Comparison of ENCODE assay signal across 28 cellular contexts in the genomic region with DNA sequence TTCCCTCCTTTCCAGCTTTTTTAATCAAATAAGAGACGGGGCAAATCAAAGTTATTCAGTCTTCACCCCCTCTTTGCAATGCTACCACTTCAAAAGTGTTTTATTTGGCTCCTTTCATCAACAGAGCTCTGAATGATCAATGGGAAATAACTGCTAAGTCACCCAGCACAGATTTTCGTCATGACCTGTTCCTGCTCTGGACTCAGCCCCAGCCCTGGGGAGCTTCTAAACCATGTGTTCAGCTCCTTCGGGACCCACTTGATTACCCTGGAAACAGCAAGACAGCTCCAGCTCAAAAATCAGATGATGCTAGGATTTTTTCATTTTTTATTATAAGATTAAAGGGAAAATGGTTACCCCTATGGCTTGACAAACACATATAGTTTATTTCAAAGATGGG.
DNase-seq lines count a peak whose midpoint lies in the region; ATAC-seq, FAIRE-seq and TF ChIP-seq lines count a peak whose summit lies in the region.
"Had no signal": no experiment of that assay in that cellular context is flagged by ENCODE, and none has a peak within 500 bp of the region (broad histone marks: within the 10 kb centered on the region; RNA-seq: fewer than 3 reads in every experiment).

No MANE protein-coding gene starts in this region.

- no peak for FAIRE-seq in astrocyte (lab: Jason Lieb, UNC)
- FAIRE-seq: GM12892, H1 had no signal

- H3K9ac ChIP-seq in astrocyte (ENCODE audit: low read length) = no peak overlapping the region
- H3K9ac ChIP-seq: KMS-11 had no signal

- no peak overlapping the region for H3K4me3 Mint-ChIP-seq in astrocyte (ENCODE audit: unreplicated experiment)
- H3K4me3 Mint-ChIP-seq: CD4-positive, CD25-positive, alpha-beta regulatory T cell had no signal

- H3K4me1 Mint-ChIP-seq in astrocyte (ENCODE audit: low read depth, unreplicated experiment) = no peaks in the 10 kb centered on the region

- TF ChIP-seq CTCF in right atrium auricular region (IDR thresholded peaks at IDR 0.05) (no peak), astrocyte (IDR thresholded peaks at IDR 0.05; ENCODE audit: insufficient read depth, low read depth, low read length) (no peak), fibroblast of the aortic adventitia (IDR thresholded peaks at IDR 0.05; ENCODE audit: insufficient read depth, low read length) (no peak), spleen (IDR thresholded peaks at IDR 0.05 in 8 of 11, conservative IDR thresholded peaks at IDR 0.05 in 3 of 11) (no peak)

- no peak for TF ChIP-seq POLR2A in spleen (IDR thresholded peaks at IDR 0.05)

- no peak overlapping the region for H3K4me3 ChIP-seq in right atrium auricular region
- H3K4me3 ChIP-seq in astrocyte (ENCODE audit: insufficient read depth, low read depth, low read length) = no peak overlapping the region
- no peak overlapping the region for H3K4me3 ChIP-seq in fibroblast of the aortic adventitia (ENCODE audit: low read depth, low read length)
- no peak overlapping the region for H3K4me3 ChIP-seq in skeletal muscle cell (ENCODE audit: low read depth, low read length)
- H3K4me3 ChIP-seq in spleen = no peak overlapping the region
- H3K4me3 ChIP-seq: SJSA1 had no signal

- H3K4me1 ChIP-seq in right atrium auricular region (no peaks in the 10 kb centered on the region), astrocyte (ENCODE audit: insufficient read depth, low read length) (no peaks in the 10 kb centered on the region), spleen (no peaks in the 10 kb centered on the region)
- H3K4me1 ChIP-seq: BE2C, SJSA1 had no signal

- no peaks in the 10 kb centered on the region for H3K79me2 ChIP-seq in astrocyte (ENCODE audit: insufficient read depth, low read length)

- H2AFZ ChIP-seq in astrocyte (ENCODE audit: low read depth, low read length) = no peak overlapping the region

- no peaks in the 10 kb centered on the region for H4K20me1 ChIP-seq in astrocyte (ENCODE audit: insufficient read depth, low read length)

- H3K27ac ChIP-seq in right atrium auricular region = no peak overlapping the region
- no peak overlapping the region for H3K27ac ChIP-seq in astrocyte (ENCODE audit: low read depth, low read length)
- no peak overlapping the region for H3K27ac ChIP-seq in spleen
- H3K27ac ChIP-seq: HL-60, KMS-11, SJSA1 had no signal

- no peaks in the 10 kb centered on the region for H3K36me3 Mint-ChIP-seq in astrocyte (ENCODE audit: low read depth, unreplicated experiment)
- H3K36me3 Mint-ChIP-seq: CD4-positive, CD25-positive, alpha-beta regulatory T cell had no signal

- no peaks in the 10 kb centered on the region for H3K27me3 Mint-ChIP-seq in astrocyte (ENCODE audit: low read depth, unreplicated experiment)
- H3K27me3 Mint-ChIP-seq: CD4-positive, CD25-positive, alpha-beta regulatory T cell; IgD-negative memory B cell had no signal

- H3K9me3 Mint-ChIP-seq in astrocyte (ENCODE audit: unreplicated experiment) = no peaks in the 10 kb centered on the region
- H3K9me3 Mint-ChIP-seq: IgD-negative memory B cell had no signal

- DNase-seq in Right ventricle myocardium inferior (ENCODE audit: missing footprints) (no peak), right atrium auricular region (ENCODE audit: low spot score) (no peak), astrocyte (ENCODE audit: low read depth) (peak; percentile 10), fibroblast of the aortic adventitia (ENCODE audit: low read depth) (peak; percentile 15), skeletal muscle cell (ENCODE audit: low read depth) (peak; percentile 41), spleen (no peak)
- DNase-seq: 8988T; ACHN; BE2C; CD4-positive, CD25-positive, alpha-beta regulatory T cell; DMS153; DND-41; HCEC 1CT; MM.1S; NCI-H187; NCI-H2081 treated with DMSO at 0.1 percent for 48 hours; NCI-H446; NCI-H524 treated with DMSO at 0.1 percent for 48 hours; NCI-H774; PC-3 had no signal

- no peaks in the 10 kb centered on the region for H3K9me3 ChIP-seq in right atrium auricular region
- no peaks in the 10 kb centered on the region for H3K9me3 ChIP-seq in astrocyte (ENCODE audit: insufficient read depth, low read depth, low read length)
- H3K9me3 ChIP-seq in spleen = no peaks in the 10 kb centered on the region
- H3K9me3 ChIP-seq: BE2C, SJSA1 had no signal

- no peaks in the 10 kb centered on the region for H3K36me3 ChIP-seq in right atrium auricular region
- no peaks in the 10 kb centered on the region for H3K36me3 ChIP-seq in astrocyte (ENCODE audit: insufficient read depth, low read length)
- no peaks in the 10 kb centered on the region for H3K36me3 ChIP-seq in spleen
- H3K36me3 ChIP-seq: BE2C, SJSA1 had no signal

- 73 to 90% (median 84%) methylated on average over 3 of the region's 3 CpGs for WGBS in spleen, 5 donors

- H3K27ac Mint-ChIP-seq in astrocyte (ENCODE audit: unreplicated experiment) = no peak overlapping the region
- H3K27ac Mint-ChIP-seq: CD4-positive, CD25-positive, alpha-beta regulatory T cell; IgD-negative memory B cell had no signal

- intact Hi-C loops in Right ventricle myocardium inferior (cut with DNase I) = no loop called here
- intact Hi-C loops in spleen (cut with DNase I; ENCODE audit: low total_unique reads) = no loop called here

- ATAC-seq in Right ventricle myocardium inferior (peak; percentile 54), HG03196 (IDR thresholded peaks at IDR 0.05; ENCODE audit: unreplicated experiment) (no peak), HG02840 (IDR thresholded peaks at IDR 0.05; ENCODE audit: low FRiP score, unreplicated experiment) (no peak)
- ATAC-seq: PC-3 had no signal

- H3K27me3 ChIP-seq in right atrium auricular region = no peaks in the 10 kb centered on the region
- no peaks in the 10 kb centered on the region for H3K27me3 ChIP-seq in astrocyte (ENCODE audit: insufficient read depth, low read length)
- no peaks in the 10 kb centered on the region for H3K27me3 ChIP-seq in spleen (replicated peaks in 1 of 7)
- H3K27me3 ChIP-seq: BE2C, SJSA1 had no signal

- no peak overlapping the region for H3K4me2 ChIP-seq in astrocyte (ENCODE audit: low read length)
- H3K4me2 ChIP-seq: KMS-11 had no signal

Comparison
In these comparisons a context has a peak if more than half of its experiments do, and no peak if none do; other contexts are left out.
1. DNase-seq: peak in astrocyte (single experiment), fibroblast of the aortic adventitia (single experiment) and skeletal muscle cell (single experiment); none in Right ventricle myocardium inferior (single experiment), right atrium auricular region (single experiment) and spleen (single experiment).